In genomic region chr11:44475114-44475686, GRCh38 we compare ENCODE assay signal across 22 cellular contexts.
"Had no signal": no experiment of that assay in that cellular context is flagged by ENCODE, and none has a peak within 500 bp of the region (broad histone marks: within the 10 kb centered on the region; RNA-seq: fewer than 3 reads in every experiment).

No MANE protein-coding gene starts in this region.

- H3K4me1 ChIP-seq: left lung, parathyroid adenoma, prostate gland, stomach had no signal

- H3K9me3 ChIP-seq: left lung, prostate gland, stomach, thoracic aorta had no signal

- ATAC-seq: left lung; naive thymus-derived CD4-positive, alpha-beta T cell; sciatic nerve had no signal

- H3K36me3 Mint-ChIP-seq: naive thymus-derived CD4-positive, alpha-beta T cell; type B pancreatic cell had no signal

- H3K4me3 ChIP-seq: coronary artery, left lung, lung, prostate gland, skin epidermis, stomach, thoracic aorta had no signal

- DNase-seq: effector CD4-positive, alpha-beta T cell; endodermal cell; foreskin melanocyte; islet precursor cell; left lung; mesenchymal stem cell; midbrain; naive thymus-derived CD4-positive, alpha-beta T cell; nephron progenitor cell; stimulated activated CD4-positive, alpha-beta T cell treated with anti-CD3 and anti-CD28 coated beads, Interleukin-2, amount 100 ng/mL, for 24 hours; stimulated activated CD4-positive, alpha-beta T cell treated with anti-CD3 and anti-CD28 coated beads, Interleukin-4, amount 100 ng/mL, for 4 hours; stimulated activated naive CD4-positive, alpha-beta T cell; stomach; substantia nigra had no signal

- H3K27ac Mint-ChIP-seq: endodermal cell; naive thymus-derived CD4-positive, alpha-beta T cell; nephron progenitor cell; type B pancreatic cell had no signal

- H3K36me3 ChIP-seq: left lung, prostate gland, stomach, thoracic aorta had no signal

- H3K27ac ChIP-seq: coronary artery, left lung, parathyroid adenoma, prostate gland, skin epidermis, stomach, thoracic aorta had no signal

- H3K4me3 Mint-ChIP-seq: endodermal cell; naive thymus-derived CD4-positive, alpha-beta T cell; nephron progenitor cell; type B pancreatic cell had no signal
